Comparison of ENCODE assay signal across 8 cellular contexts in the genomic region with DNA sequence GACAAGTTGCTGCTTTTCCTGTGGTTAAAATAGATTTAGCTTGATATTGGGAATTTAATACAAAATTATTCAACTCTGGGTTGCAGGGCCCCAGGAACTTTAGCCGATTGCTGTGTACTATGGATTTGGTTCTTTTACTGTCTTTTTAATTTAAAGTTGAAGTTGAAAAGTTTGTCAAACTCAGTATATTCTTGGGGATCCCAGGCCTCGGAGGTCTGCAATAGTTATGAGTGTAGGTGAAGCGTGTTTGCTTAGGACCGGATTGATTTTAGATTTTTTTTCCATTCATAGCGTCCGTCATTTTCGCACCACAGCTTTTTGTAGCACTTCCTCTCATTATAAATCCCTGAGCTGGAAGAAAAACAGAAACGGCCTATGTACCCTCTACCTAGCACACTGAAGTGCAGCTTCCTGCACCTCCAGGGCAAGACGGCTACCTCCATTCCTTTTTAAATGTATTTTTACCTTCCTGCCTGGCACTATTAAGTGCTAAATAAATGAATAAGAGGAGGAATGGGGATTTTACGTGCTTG. TPM values are rescaled to one million over a fixed set of nuclear protein-coding genes. Genes with fewer than 3 reads are reported as not detected.
DNase-seq lines count a peak whose midpoint lies in the region; ATAC-seq and TF ChIP-seq lines count a peak whose summit lies in the region.

No MANE protein-coding gene starts in this region.

- in situ Hi-C loops in ACHN (cut with HindIII; ENCODE audit: low pct_ligation_motif_present, low pct_unique_long_range_greater_than_20kb, low sequenced_read_pairs), result no loop called here

- no peaks in the 10 kb centered on the region for H3K9me3 ChIP-seq in RWPE2 (ENCODE audit: severe bottlenecking)
- no peaks in the 10 kb centered on the region for H3K9me3 ChIP-seq in mucosa of descending colon

- H3K27me3 ChIP-seq in RWPE2 (ENCODE audit: insufficient read depth, poor library complexity, severe bottlenecking), result no peaks in the 10 kb centered on the region

- H3K4me1 ChIP-seq in RWPE2 (ENCODE audit: insufficient read depth, poor library complexity, severe bottlenecking), result no peaks in the 10 kb centered on the region
- no peaks in the 10 kb centered on the region for H3K4me1 ChIP-seq in mucosa of descending colon (ENCODE audit: low read depth)

- H3K4me3 ChIP-seq in RWPE2 (ENCODE audit: severe bottlenecking), result peak overlapping the region; percentile 54
- peak overlapping the region; percentile 54 for H3K4me3 ChIP-seq in mucosa of descending colon

- intact Hi-C loops in mucosa of descending colon (cut with DNase I, micrococcal nuclease), result no loop called here

- peak; percentile 37 for DNase-seq in ACHN
- DNase-seq in RWPE2 (ENCODE audit: low spot score), result no peak
- peak; percentile 59 for DNase-seq in dermis blood vessel endothelial cell
- peak in 1 of 3 donors; percentile 40 for DNase-seq in mucosa of descending colon
- DNase-seq in NK-92 (lab: John Stamatoyannopoulos, UW; ENCODE audit: unreplicated experiment), result no peak
- DNase-seq in COLO668 (lab: John Stamatoyannopoulos, UW; ENCODE audit: unreplicated experiment), result no peak

- no peaks in the 10 kb centered on the region for H3K36me3 ChIP-seq in RWPE2 (ENCODE audit: low read depth)
- no peaks in the 10 kb centered on the region for H3K36me3 ChIP-seq in mucosa of descending colon (ENCODE audit: low read depth)

- peak overlapping the region; percentile 81 for H3K27ac ChIP-seq in RWPE2 (ENCODE audit: poor library complexity, severe bottlenecking)

- ATAC-seq in GM18499 (IDR thresholded peaks at IDR 0.05; ENCODE audit: insufficient read depth, unreplicated experiment), result peak; percentile 5
- peak; percentile 22 for ATAC-seq in HG03066 (IDR thresholded peaks at IDR 0.05; ENCODE audit: low read depth, unreplicated experiment)
- ATAC-seq in RWPE2 (ENCODE audit: low read depth), result no peak
- ATAC-seq in mucosa of descending colon, result no peak

- TF ChIP-seq CTCF in RWPE2 (IDR thresholded peaks at IDR 0.05; ENCODE audit: poor library complexity, severe bottlenecking) (no peak), mucosa of descending colon (IDR thresholded peaks at IDR 0.05) (no peak)

RNA-seq across cellular contexts. Expression of a gene that starts 0.5 kb away (rescaled TPM):
- total RNA-seq in dermis blood vessel endothelial cell (23.8 and 31.6 TPM in 2 replicates), mucosa of descending colon (10 to 100 TPM; 13.7 to 20.5 (median 16.4) TPM)

Comparison
In these comparisons a context has a peak if more than half of its experiments do, and no peak if none do; other contexts are left out.
1. DNase-seq: peak in ACHN (single experiment) and dermis blood vessel endothelial cell (single experiment); none in RWPE2 (single experiment), NK-92 (single experiment) and COLO668 (single experiment).
2. ATAC-seq: peak in GM18499 (single experiment) and HG03066 (single experiment); none in RWPE2 (single experiment) and mucosa of descending colon (single experiment).